Comparison of ENCODE assay signal across 1 cellular context in genomic region chr19:49679832-49680472, GRCh38.
TF ChIP-seq lines count a peak whose summit lies in the region.

No MANE protein-coding gene starts in this region.

TF ChIP-seq in HEK293, 187 proteins besides CTCF, POLR2A, EP300 and RAD21 (continued from another document):
- TF ChIP-seq, protein P1, sequence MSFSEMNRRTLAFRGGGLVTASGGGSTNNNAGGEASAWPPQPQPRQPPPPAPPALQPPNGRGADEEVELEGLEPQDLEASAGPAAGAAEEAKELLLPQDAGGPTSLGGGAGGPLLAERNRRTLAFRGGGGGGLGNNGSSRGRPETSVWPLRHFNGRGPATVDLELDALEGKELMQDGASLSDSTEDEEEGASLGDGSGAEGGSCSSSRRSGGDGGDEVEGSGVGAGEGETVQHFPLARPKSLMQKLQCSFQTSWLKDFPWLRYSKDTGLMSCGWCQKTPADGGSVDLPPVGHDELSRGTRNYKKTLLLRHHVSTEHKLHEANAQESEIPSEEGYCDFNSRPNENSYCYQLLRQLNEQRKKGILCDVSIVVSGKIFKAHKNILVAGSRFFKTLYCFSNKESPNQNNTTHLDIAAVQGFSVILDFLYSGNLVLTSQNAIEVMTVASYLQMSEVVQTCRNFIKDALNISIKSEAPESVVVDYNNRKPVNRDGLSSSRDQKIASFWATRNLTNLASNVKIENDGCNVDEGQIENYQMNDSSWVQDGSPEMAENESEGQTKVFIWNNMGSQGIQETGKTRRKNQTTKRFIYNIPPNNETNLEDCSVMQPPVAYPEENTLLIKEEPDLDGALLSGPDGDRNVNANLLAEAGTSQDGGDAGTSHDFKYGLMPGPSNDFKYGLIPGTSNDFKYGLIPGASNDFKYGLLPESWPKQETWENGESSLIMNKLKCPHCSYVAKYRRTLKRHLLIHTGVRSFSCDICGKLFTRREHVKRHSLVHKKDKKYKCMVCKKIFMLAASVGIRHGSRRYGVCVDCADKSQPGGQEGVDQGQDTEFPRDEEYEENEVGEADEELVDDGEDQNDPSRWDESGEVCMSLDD (tag by site-specific recombination; IDR thresholded peaks at IDR 0.05): peak; percentile 93
- TF ChIP-seq ZNF837 (tag by site-specific recombination; IDR thresholded peaks at IDR 0.05): no peak
- TF ChIP-seq ZNF76 (tag by site-specific recombination; IDR thresholded peaks at IDR 0.05; ENCODE audit: borderline replicate concordance, low read depth): no peak
- TF ChIP-seq ZNF792 (tag by site-specific recombination; IDR thresholded peaks at IDR 0.05): no peak
- no peak for TF ChIP-seq ZNF19 (tag by site-specific recombination; IDR thresholded peaks at IDR 0.05; ENCODE audit: low read depth)
- peak; percentile 29 for TF ChIP-seq SP3 (tag by site-specific recombination; IDR thresholded peaks at IDR 0.05)
- no peak for TF ChIP-seq ZNF707 (tag by site-specific recombination; IDR thresholded peaks at IDR 0.05)
- TF ChIP-seq ZNF670 (tag by site-specific recombination; IDR thresholded peaks at IDR 0.05; ENCODE audit: low read depth): no peak
- TF ChIP-seq, protein P2, sequence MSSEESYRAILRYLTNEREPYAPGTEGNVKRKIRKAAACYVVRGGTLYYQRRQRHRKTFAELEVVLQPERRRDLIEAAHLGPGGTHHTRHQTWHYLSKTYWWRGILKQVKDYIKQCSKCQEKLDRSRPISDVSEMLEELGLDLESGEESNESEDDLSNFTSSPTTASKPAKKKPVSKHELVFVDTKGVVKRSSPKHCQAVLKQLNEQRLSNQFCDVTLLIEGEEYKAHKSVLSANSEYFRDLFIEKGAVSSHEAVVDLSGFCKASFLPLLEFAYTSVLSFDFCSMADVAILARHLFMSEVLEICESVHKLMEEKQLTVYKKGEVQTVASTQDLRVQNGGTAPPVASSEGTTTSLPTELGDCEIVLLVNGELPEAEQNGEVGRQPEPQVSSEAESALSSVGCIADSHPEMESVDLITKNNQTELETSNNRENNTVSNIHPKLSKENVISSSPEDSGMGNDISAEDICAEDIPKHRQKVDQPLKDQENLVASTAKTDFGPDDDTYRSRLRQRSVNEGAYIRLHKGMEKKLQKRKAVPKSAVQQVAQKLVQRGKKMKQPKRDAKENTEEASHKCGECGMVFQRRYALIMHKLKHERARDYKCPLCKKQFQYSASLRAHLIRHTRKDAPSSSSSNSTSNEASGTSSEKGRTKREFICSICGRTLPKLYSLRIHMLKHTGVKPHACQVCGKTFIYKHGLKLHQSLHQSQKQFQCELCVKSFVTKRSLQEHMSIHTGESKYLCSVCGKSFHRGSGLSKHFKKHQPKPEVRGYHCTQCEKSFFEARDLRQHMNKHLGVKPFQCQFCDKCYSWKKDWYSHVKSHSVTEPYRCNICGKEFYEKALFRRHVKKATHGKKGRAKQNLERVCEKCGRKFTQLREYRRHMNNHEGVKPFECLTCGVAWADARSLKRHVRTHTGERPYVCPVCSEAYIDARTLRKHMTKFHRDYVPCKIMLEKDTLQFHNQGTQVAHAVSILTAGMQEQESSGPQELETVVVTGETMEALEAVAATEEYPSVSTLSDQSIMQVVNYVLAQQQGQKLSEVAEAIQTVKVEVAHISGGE (tag by site-specific recombination; conservative IDR thresholded peaks at IDR 0.05; ENCODE audit: low read depth): 0 out of 2 replicates have a peak, but pooled peaks have one; percentile 11
- TF ChIP-seq ZSCAN23 (tag by site-specific recombination; IDR thresholded peaks at IDR 0.05): no peak
- TF ChIP-seq ZBTB6 (tag by site-specific recombination; IDR thresholded peaks at IDR 0.05): no peak
TF ChIP-seq in HEK293: peak in this region for 8.
